ENCODE assay signal across 9 cellular contexts in genomic region chr22:26461188-26461810, GRCh38. TPM values are rescaled to one million over a fixed set of nuclear protein-coding genes. Genes with fewer than 3 reads are reported as not detected.
DNase-seq lines count a peak whose midpoint lies in the region; ATAC-seq and TF ChIP-seq lines count a peak whose summit lies in the region.
"Had no signal": no experiment of that assay in that cellular context is flagged by ENCODE, and none has a peak within 500 bp of the region (broad histone marks: within the 10 kb centered on the region; RNA-seq: fewer than 3 reads in every experiment).

No MANE protein-coding gene starts in this region.

- TF ChIP-seq CTCF in fibroblast of mammary gland (conservative IDR thresholded peaks at IDR 0.05; ENCODE audit: control insufficient read depth, insufficient read depth, low read depth, low read length) = peak; percentile 86

- no peak overlapping the region for H3K4me3 ChIP-seq in fibroblast of mammary gland (ENCODE audit: control insufficient read depth, low read depth, low read length)
- H3K4me3 ChIP-seq in neuronal stem cell (ENCODE audit: low read length in 2 of 2) = no peak overlapping the region

- H3K14ac ChIP-seq in neuronal stem cell (ENCODE audit: low read length) = no peak overlapping the region

- H3K4me3 Mint-ChIP-seq in activated CD4-positive, alpha-beta memory T cell treated with anti-CD3 and anti-CD28 coated beads, Interleukin-2, amount 10 ng/mL, durations not matched to agents 7 days and 5 days = no peak overlapping the region
- H3K4me3 Mint-ChIP-seq: central memory CD8-positive, alpha-beta T cell had no signal

- no peak overlapping the region for H3K9ac ChIP-seq in neuronal stem cell (ENCODE audit: low read depth, low read length, poor library complexity)

- no peaks in the 10 kb centered on the region for H3K9me3 ChIP-seq in neuronal stem cell (replicated peaks in 1 of 2; ENCODE audit: control insufficient read depth in 2 of 2, insufficient read depth in 1 of 2, low read depth in 1 of 2, low read length in 2 of 2)

- H3K4me2 ChIP-seq in neuronal stem cell (ENCODE audit: insufficient read depth, low read length, poor library complexity, severe bottlenecking) = no peak overlapping the region

- H4K8ac ChIP-seq in neuronal stem cell (ENCODE audit: low read depth, low read length) = no peak overlapping the region

- H3K36me3 Mint-ChIP-seq in activated CD4-positive, alpha-beta memory T cell treated with anti-CD3 and anti-CD28 coated beads, Interleukin-2, amount 10 ng/mL, durations not matched to agents 7 days and 5 days (ENCODE audit: low read depth) = peaks cover 28% of the 10 kb centered on the region

- H4K91ac ChIP-seq in neuronal stem cell (ENCODE audit: low read depth, low read length, poor library complexity) = no peak overlapping the region

- no peaks in the 10 kb centered on the region for H3K4me1 Mint-ChIP-seq in activated CD4-positive, alpha-beta memory T cell treated with anti-CD3 and anti-CD28 coated beads, Interleukin-2, amount 10 ng/mL, durations not matched to agents 7 days and 5 days
- H3K4me1 Mint-ChIP-seq: central memory CD8-positive, alpha-beta T cell had no signal

- H3K9me3 Mint-ChIP-seq in activated CD4-positive, alpha-beta memory T cell treated with anti-CD3 and anti-CD28 coated beads, Interleukin-2, amount 10 ng/mL, durations not matched to agents 7 days and 5 days = no peaks in the 10 kb centered on the region
- H3K9me3 Mint-ChIP-seq: central memory CD8-positive, alpha-beta T cell had no signal

- no peaks in the 10 kb centered on the region for H3K27me3 Mint-ChIP-seq in activated CD4-positive, alpha-beta memory T cell treated with anti-CD3 and anti-CD28 coated beads, Interleukin-2, amount 10 ng/mL, durations not matched to agents 7 days and 5 days
- H3K27me3 Mint-ChIP-seq: central memory CD8-positive, alpha-beta T cell had no signal

- peaks cover 41 to 96% of the 10 kb centered on the region in 2 donors for H3K36me3 ChIP-seq in neuronal stem cell (replicated peaks in 1 of 2; ENCODE audit: control insufficient read depth in 2 of 2, insufficient read depth in 2 of 2, low read length in 2 of 2)

- H2BK120ac ChIP-seq in neuronal stem cell (ENCODE audit: low read depth, low read length) = no peak overlapping the region

- no peak overlapping the region for H2BK15ac ChIP-seq in neuronal stem cell (ENCODE audit: low read length)

- H3K18ac ChIP-seq in neuronal stem cell (ENCODE audit: low read length) = no peak overlapping the region

- POLR2A ChIA-PET in activated CD4-positive, alpha-beta memory T cell treated with anti-CD3 and anti-CD28 coated beads, Interleukin-2, amount 10 ng/mL, durations not matched to agents 7 days and 5 days (lab: Charles Lee) = interaction anchor here (1.4 kb wide), 2 partner anchors 11 to 23 kb away, joined by 3 to 7 read pairs; partner anchors contain the start of genes HPS4 and SRRD

- ATAC-seq in GM19395 (IDR thresholded peaks at IDR 0.05; ENCODE audit: unreplicated experiment) = no peak

- H3K23ac ChIP-seq in neuronal stem cell (ENCODE audit: low read depth, low read length, poor library complexity) = no peak overlapping the region

- no peak overlapping the region for H2AK5ac ChIP-seq in neuronal stem cell (ENCODE audit: low read depth, low read length)

- no peak overlapping the region for H2AFZ ChIP-seq in neuronal stem cell (ENCODE audit: low read length)

- H2BK5ac ChIP-seq in neuronal stem cell (ENCODE audit: low read length) = no peak overlapping the region

- H3K79me1 ChIP-seq in neuronal stem cell (ENCODE audit: low read depth, low read length) = no peaks in the 10 kb centered on the region

- no peak overlapping the region for H3K4ac ChIP-seq in neuronal stem cell (ENCODE audit: low read length)

- H3K27ac Mint-ChIP-seq in activated CD4-positive, alpha-beta memory T cell treated with anti-CD3 and anti-CD28 coated beads, Interleukin-2, amount 10 ng/mL, durations not matched to agents 7 days and 5 days = no peak overlapping the region

- WGBS in neuronal stem cell (ENCODE audit: extremely low coverage in 2 of 2, insufficient read length in 2 of 2, insufficient replicate concordance in 1 of 2), 2 donors = no CpG with 5 or more reads among the region's 3 CpGs

- DNase-seq in NCI-H524 (lab: John Stamatoyannopoulos, UW) (peak; percentile 24 to 74), NCI-H524 treated with DMSO at 0.1 percent for 48 hours (lab: John Stamatoyannopoulos, UW) (no peak), NCI-H146 (lab: John Stamatoyannopoulos, UW) (peak; percentile 33), fibroblast of mammary gland (ENCODE audit: low read depth) (peak; percentile 50), neuronal stem cell (ENCODE audit: low spot score) (peak; percentile 63), amniotic stem cell (lab: John Stamatoyannopoulos, UW) (no peak)
- peak; percentile 32 for DNase-seq in activated CD4-positive, alpha-beta memory T cell treated with anti-CD3 and anti-CD28 coated beads, Interleukin-2, amount 10 ng/mL, durations not matched to agents 7 days and 5 days

- H2BK12ac ChIP-seq in neuronal stem cell (ENCODE audit: low read length) = no peak overlapping the region

- H3K27me3 ChIP-seq in neuronal stem cell (ENCODE audit: control insufficient read depth in 3 of 3, insufficient read depth in 3 of 3, low read depth in 1 of 3, low read length in 3 of 3) = no peaks in the 10 kb centered on the region

- no peak overlapping the region for H3K27ac ChIP-seq in neuronal stem cell (replicated peaks; ENCODE audit: low read length)

- CTCF ChIA-PET in activated CD4-positive, alpha-beta memory T cell treated with anti-CD3 and anti-CD28 coated beads, Interleukin-2, amount 10 ng/mL, durations not matched to agents 7 days and 5 days (lab: Charles Lee) = interaction anchor here (0.9 to 5.7 kb wide), 11 partner anchors 11 to 95 kb away, joined by 3 to 79 read pairs (median 11); no protein-coding TSS in a partner anchor

- H3K4me1 ChIP-seq in neuronal stem cell (ENCODE audit: control insufficient read depth in 2 of 2, insufficient read depth in 1 of 2, low read depth in 1 of 2, low read length in 2 of 2) = peaks cover 5 to 14% of the 10 kb centered on the region in 2 donors

RNA-seq across cellular contexts. Expression of gene HPS4, which starts 22.3 kb away (rescaled TPM):
- 10 to 100 TPM; 37.3 to 37.6 TPM for total RNA-seq in activated CD4-positive, alpha-beta memory T cell treated with anti-CD3 and anti-CD28 coated beads, Interleukin-2, amount 10 ng/mL, durations not matched to agents 7 days and 5 days
- polyA plus RNA-seq in neuronal stem cell (2013, experiment 1 of 2) = 29.8 TPM
- 30.4 TPM for polyA plus RNA-seq in neuronal stem cell (2013, experiment 2 of 2)

RNA-seq across cellular contexts. Expression of gene SRRD, which starts 22.4 kb away (rescaled TPM):
- 10 to 100 TPM; 17.5 TPM for total RNA-seq in activated CD4-positive, alpha-beta memory T cell treated with anti-CD3 and anti-CD28 coated beads, Interleukin-2, amount 10 ng/mL, durations not matched to agents 7 days and 5 days
- 11.3 TPM for polyA plus RNA-seq in neuronal stem cell (2013, experiment 1 of 2)
- polyA plus RNA-seq in neuronal stem cell (2013, experiment 2 of 2) = 11.1 TPM

RNA-seq across cellular contexts. Expression of gene ASPHD2, which starts 32.2 kb away (rescaled TPM):
- 10 to 100 TPM; 11.8 to 12.7 TPM for total RNA-seq in activated CD4-positive, alpha-beta memory T cell treated with anti-CD3 and anti-CD28 coated beads, Interleukin-2, amount 10 ng/mL, durations not matched to agents 7 days and 5 days
- 11.5 TPM for polyA plus RNA-seq in neuronal stem cell (2013, experiment 1 of 2)
- polyA plus RNA-seq in neuronal stem cell (2013, experiment 2 of 2) = 11.4 TPM

RNA-seq across cellular contexts. Expression of gene TFIP11, which starts 51.0 kb away (rescaled TPM):
- 10 to 100 TPM; 50.8 to 55.5 TPM for total RNA-seq in activated CD4-positive, alpha-beta memory T cell treated with anti-CD3 and anti-CD28 coated beads, Interleukin-2, amount 10 ng/mL, durations not matched to agents 7 days and 5 days
- polyA plus RNA-seq in neuronal stem cell (2013, experiment 1 of 2) = 10.5 TPM
- 10.7 TPM for polyA plus RNA-seq in neuronal stem cell (2013, experiment 2 of 2)

Comparison
In these comparisons a context has a peak if more than half of its experiments do, and no peak if none do; other contexts are left out.
1. DNase-seq: peak in NCI-H524 (2 of 2), NCI-H146 (single experiment), activated CD4-positive, alpha-beta memory T cell treated with anti-CD3 and anti-CD28 coated beads, Interleukin-2, amount 10 ng/mL, durations not matched to agents 7 days and 5 days (single experiment), fibroblast of mammary gland (single experiment) and neuronal stem cell (single experiment); none in NCI-H524 treated with DMSO at 0.1 percent for 48 hours (single experiment) and amniotic stem cell (single experiment).